15 cellular contexts compared by ENCODE assay signal in the genomic region with DNA sequence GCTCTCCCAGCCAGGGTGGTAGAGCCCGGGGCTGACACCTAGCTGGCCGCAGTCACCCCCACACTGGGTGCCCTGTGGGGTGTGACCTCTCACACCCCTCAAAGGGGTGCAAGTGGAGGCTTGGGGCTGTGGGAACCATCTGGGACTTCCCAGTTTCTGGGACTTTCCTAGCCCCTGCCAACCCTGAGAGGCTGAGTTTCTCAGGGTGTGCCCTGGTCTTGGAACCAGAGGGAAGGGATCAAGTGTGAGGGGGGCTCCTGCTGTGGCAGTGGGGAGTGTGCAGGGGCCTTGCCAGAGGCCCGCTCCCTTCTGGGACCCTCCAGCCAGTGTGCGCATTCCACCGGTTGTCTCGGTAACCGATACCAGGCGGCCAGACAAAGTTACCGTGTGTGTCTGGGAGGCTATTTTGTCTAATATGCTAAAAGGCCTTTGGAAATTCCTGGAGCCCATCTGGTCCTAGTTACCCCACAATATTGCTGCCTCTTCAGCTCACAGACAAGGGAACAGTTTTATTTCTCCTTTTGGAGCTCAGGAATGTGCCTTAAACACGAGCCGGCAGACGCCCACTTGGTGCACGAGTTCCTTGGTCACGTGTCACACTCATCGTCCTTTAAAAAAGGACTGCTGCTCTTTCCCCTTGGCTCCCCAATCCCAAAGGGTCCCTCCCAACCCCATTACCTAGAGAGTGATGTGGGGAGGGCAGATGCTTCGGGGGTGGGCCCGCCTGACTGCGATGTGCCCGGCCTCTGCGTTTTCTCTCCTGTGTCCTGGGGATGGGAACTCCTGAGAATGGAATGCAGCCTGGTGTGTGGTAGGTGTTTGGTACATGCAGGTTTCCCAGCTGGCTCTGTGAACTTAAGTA. TPM values are rescaled to one million over a fixed set of nuclear protein-coding genes. Genes with fewer than 3 reads are reported as not detected.
DNase-seq lines count a peak whose midpoint lies in the region; ATAC-seq, FAIRE-seq and TF ChIP-seq lines count a peak whose summit lies in the region.
"Had no signal": no experiment of that assay in that cellular context is flagged by ENCODE, and none has a peak within 500 bp of the region (broad histone marks: within the 10 kb centered on the region; RNA-seq: fewer than 3 reads in every experiment).

No MANE protein-coding gene starts in this region.

- H3K4me2 ChIP-seq in GM23338 (no peak overlapping the region), keratinocyte (ENCODE audit: control insufficient read depth, extremely low read depth, insufficient read depth, low read depth, low read length) (peak overlapping the region; percentile 57)

- TF ChIP-seq POLR2A in breast epithelium (IDR thresholded peaks at IDR 0.05) (no peak), spleen (IDR thresholded peaks at IDR 0.05) (no peak)

- H3K79me2 ChIP-seq in GM23338 (replicated peaks; ENCODE audit: insufficient read depth), result no peaks in the 10 kb centered on the region
- H3K79me2 ChIP-seq in keratinocyte (ENCODE audit: control insufficient read depth, insufficient read depth, low read length), result no peaks in the 10 kb centered on the region

- H3K4me1 Mint-ChIP-seq in GM23338 (no peaks in the 10 kb centered on the region; the same call in 2 of the 3 replicates), progenitor cell of endocrine pancreas (ENCODE audit: low read depth) (no peaks in the 10 kb centered on the region)

- H3K27me3 ChIP-seq in GM23338 (ENCODE audit: insufficient read depth), result no peaks in the 10 kb centered on the region
- H3K27me3 ChIP-seq in breast epithelium, result no peaks in the 10 kb centered on the region
- no peaks in the 10 kb centered on the region for H3K27me3 ChIP-seq in keratinocyte (ENCODE audit: control insufficient read depth, extremely low read depth, insufficient read depth, low read length)
- no peaks in the 10 kb centered on the region for H3K27me3 ChIP-seq in spleen (replicated peaks in 1 of 7)
- H3K27me3 ChIP-seq: neutrophil had no signal

- H3K27ac Mint-ChIP-seq in GM23338 (no peak overlapping the region; the same call in 1 of the 2 replicates), progenitor cell of endocrine pancreas (no peak overlapping the region)
- H3K27ac Mint-ChIP-seq: activated T-cell treated with anti-CD3 and anti-CD28 coated beads, Interleukin-2, amount 50 U/mL, for 24 hours; stimulated activated effector memory CD8-positive, alpha-beta T cell treated with anti-CD3 and anti-CD28 coated beads, Interleukin-12 subunit alpha, Interleukin-12 subunit beta, amount 100 ng/mL, for 72 hours had no signal

- ATAC-seq in GM23338, result peak; percentile 28; the same call in 2 of the 3 replicates
- ATAC-seq: stimulated activated effector memory CD8-positive, alpha-beta T cell treated with anti-CD3 and anti-CD28 coated beads, Interleukin-12 subunit alpha, Interleukin-12 subunit beta, amount 100 ng/mL, for 72 hours had no signal

- H3K4me3 Mint-ChIP-seq in GM23338, result no peak overlapping the region
- no peak overlapping the region for H3K4me3 Mint-ChIP-seq in progenitor cell of endocrine pancreas (ENCODE audit: low read depth)
- H3K4me3 Mint-ChIP-seq: activated T-cell treated with anti-CD3 and anti-CD28 coated beads, Interleukin-2, amount 50 U/mL, for 24 hours; stimulated activated effector memory CD8-positive, alpha-beta T cell treated with anti-CD3 and anti-CD28 coated beads, Interleukin-12 subunit alpha, Interleukin-12 subunit beta, amount 100 ng/mL, for 72 hours had no signal

- dilution Hi-C loops in keratinocyte (cut with MboI; ENCODE audit: extremely low pct_ligation_motif_present, low sequenced_read_pairs), result loop anchor here (10.0 kb wide), 1 partner anchor 132 kb away; no protein-coding TSS in a partner anchor

- H3K36me3 ChIP-seq in GM23338 (ENCODE audit: insufficient read depth), result no peaks in the 10 kb centered on the region
- no peaks in the 10 kb centered on the region for H3K36me3 ChIP-seq in breast epithelium
- no peaks in the 10 kb centered on the region for H3K36me3 ChIP-seq in keratinocyte (ENCODE audit: control insufficient read depth in 2 of 2, extremely low read depth in 1 of 2, insufficient read depth in 2 of 2, low read length in 2 of 2)
- no peaks in the 10 kb centered on the region for H3K36me3 ChIP-seq in spleen
- H3K36me3 ChIP-seq: neutrophil, WERI-Rb-1 had no signal

- DNase-seq in GM23338 (ENCODE audit: low spot score), result peak; percentile 29
- DNase-seq in breast epithelium (ENCODE audit: low spot score in 2 of 2), result peak in 1 of 2 donors; percentile 62
- no peak for DNase-seq in keratinocyte (ENCODE audit: low read depth, low spot score)
- DNase-seq in spleen, result peak; percentile 54
- no peak for DNase-seq in SHP77 (lab: John Stamatoyannopoulos, UW)
- DNase-seq in progenitor cell of endocrine pancreas (ENCODE audit: low spot score, unreplicated experiment), result no peak
- DNase-seq in NCI-H226, result no peak
- DNase-seq in GF-D8 (lab: John Stamatoyannopoulos, UW), result no peak
- DNase-seq: activated T-cell treated with anti-CD3 and anti-CD28 coated beads, Interleukin-2, amount 50 U/mL, for 24 hours; DMS79; NCI-H510A treated with DMSO at 0.1 percent for 48 hours; WERI-Rb-1 had no signal

- FAIRE-seq in keratinocyte (lab: Jason Lieb, UNC), result peak; percentile 82
- FAIRE-seq: GM18507 had no signal

- H3K4me3 ChIP-seq in GM23338 (no peak overlapping the region), breast epithelium (peak overlapping the region in 1 of 3 donors; percentile 17), keratinocyte (ENCODE audit: control insufficient read depth in 2 of 3, extremely low read depth in 1 of 3, insufficient read depth in 2 of 3, low read depth in 1 of 3, low read length in 3 of 3) (no peak overlapping the region), spleen (no peak overlapping the region)

- 74 to 86% (median 82%) methylated on average over 14 to 20 of the region's 20 CpGs for WGBS in spleen, 5 donors

- H3K9ac ChIP-seq in keratinocyte (ENCODE audit: control insufficient read depth, extremely low read depth, insufficient read depth, low read length), result no peak overlapping the region

- H2AFZ ChIP-seq in GM23338 (no peak overlapping the region), keratinocyte (ENCODE audit: control insufficient read depth, low read length) (peak overlapping the region; percentile 22)

- H4K20me1 ChIP-seq in GM23338 (replicated peaks; ENCODE audit: insufficient read depth) (no peaks in the 10 kb centered on the region), keratinocyte (ENCODE audit: control insufficient read depth, extremely low read depth, insufficient read depth, low read length) (no peaks in the 10 kb centered on the region)

- H3K27ac ChIP-seq in GM23338 (ENCODE audit: low read depth) (no peak overlapping the region), breast epithelium (peak overlapping the region; percentile 78 to 92), keratinocyte (ENCODE audit: control insufficient read depth, insufficient read depth, low read length) (peak overlapping the region; percentile 8), spleen (no peak overlapping the region)
- H3K27ac ChIP-seq: neutrophil, WERI-Rb-1 had no signal

- H3K36me3 Mint-ChIP-seq in GM23338 (ENCODE audit: low read depth) (no peaks in the 10 kb centered on the region), progenitor cell of endocrine pancreas (ENCODE audit: insufficient read depth) (no peaks in the 10 kb centered on the region)
- H3K36me3 Mint-ChIP-seq: stimulated activated effector memory CD8-positive, alpha-beta T cell treated with anti-CD3 and anti-CD28 coated beads, Interleukin-12 subunit alpha, Interleukin-12 subunit beta, amount 100 ng/mL, for 72 hours had no signal

- H3F3A ChIP-seq in GM23338 (replicated peaks; ENCODE audit: low read depth), result no peaks in the 10 kb centered on the region

- H3K4me1 ChIP-seq in GM23338 (ENCODE audit: insufficient read depth) (no peaks in the 10 kb centered on the region), breast epithelium (peaks cover 0 to 5% of the 10 kb centered on the region in 2 donors), keratinocyte (ENCODE audit: control insufficient read depth, extremely low read depth, insufficient read depth, low read length) (peaks cover 22% of the 10 kb centered on the region), spleen (peaks cover 0 to 14% (median 3%) of the 10 kb centered on the region in 6 donors)

- TF ChIP-seq CTCF in GM23338 (conservative IDR thresholded peaks at IDR 0.05; ENCODE audit: low read depth in 2 of 2) (no peak), breast epithelium (IDR thresholded peaks at IDR 0.05) (no peak), keratinocyte (optimal IDR thresholded peaks at IDR 0.05 in 1 of 3, IDR thresholded peaks at IDR 0.05 in 1 of 3, conservative IDR thresholded peaks at IDR 0.05 in 1 of 3; ENCODE audit: extremely low read depth in 1 of 3, insufficient read depth in 2 of 3, low read length in 3 of 3) (no peak), spleen (IDR thresholded peaks at IDR 0.05 in 8 of 11, conservative IDR thresholded peaks at IDR 0.05 in 3 of 11) (no peak), progenitor cell of endocrine pancreas (IDR thresholded peaks at IDR 0.05; ENCODE audit: unreplicated experiment) (no peak)

- H3K27me3 Mint-ChIP-seq in GM23338 (ENCODE audit: insufficient read depth, low read depth, poor library complexity) (peaks cover 10% of the 10 kb centered on the region), progenitor cell of endocrine pancreas (peaks cover 4% of the 10 kb centered on the region)
- H3K27me3 Mint-ChIP-seq: activated T-cell treated with anti-CD3 and anti-CD28 coated beads, Interleukin-2, amount 50 U/mL, for 24 hours had no signal

- no peaks in the 10 kb centered on the region for H3K9me1 ChIP-seq in keratinocyte (ENCODE audit: control insufficient read depth, extremely low read depth, insufficient read depth, low read length)

- H3K9me3 ChIP-seq in breast epithelium, result no peaks in the 10 kb centered on the region
- no peaks in the 10 kb centered on the region for H3K9me3 ChIP-seq in keratinocyte (ENCODE audit: control insufficient read depth, low read depth, low read length)
- no peaks in the 10 kb centered on the region for H3K9me3 ChIP-seq in spleen
- H3K9me3 ChIP-seq: neutrophil had no signal

- H3K9me3 Mint-ChIP-seq in GM23338, result no peaks in the 10 kb centered on the region; the same call in 2 of the 3 replicates
- no peaks in the 10 kb centered on the region for H3K9me3 Mint-ChIP-seq in progenitor cell of endocrine pancreas (ENCODE audit: low read depth)
- H3K9me3 Mint-ChIP-seq: activated T-cell treated with anti-CD3 and anti-CD28 coated beads, Interleukin-2, amount 50 U/mL, for 24 hours; stimulated activated effector memory CD8-positive, alpha-beta T cell treated with anti-CD3 and anti-CD28 coated beads, Interleukin-12 subunit alpha, Interleukin-12 subunit beta, amount 100 ng/mL, for 72 hours had no signal

- no peaks in the 10 kb centered on the region for H3K9me2 ChIP-seq in GM23338 (ENCODE audit: insufficient read depth)

- intact Hi-C loops in breast epithelium (cut with DNase I; ENCODE audit: low total_unique reads), result no loop called here
- intact Hi-C loops in spleen (cut with DNase I; ENCODE audit: low total_unique reads), result no loop called here

RNA-seq across cellular contexts. Expression of gene HDAC11, which starts 33.2 kb away (rescaled TPM):
- total RNA-seq in GM23338 (2014; rRNA removed; shearing (Covaris generic)), result 11.1 and 15.8 TPM in 2 replicates
- 3.5 and 5.4 TPM in 2 replicates for polyA plus RNA-seq in GM23338 (2016; fragmentation: Nextera tagmentation; extraction: Ambion mirVana)
- 10 to 100 TPM; 14.2 to 21.7 (median 14.4) TPM for total RNA-seq in breast epithelium
- polyA plus RNA-seq in keratinocyte, result 9.8 to 16.6 TPM (median 12.6 TPM) in 3 replicates
- polyA plus RNA-seq in keratinocyte (2011; ENCODE audit: low read depth), result 2.7 TPM
- 9.8 and 17.3 TPM in 2 replicates for polyA plus RNA-seq in keratinocyte (2011; cell fraction: cytosol; rRNA removed)
- 12.8 and 15.6 TPM in 2 replicates for polyA plus RNA-seq in keratinocyte (2011; cell fraction: nucleus; rRNA removed)
- 13.6 and 18.2 TPM in 2 replicates for polyA plus RNA-seq in keratinocyte (2012; ENCODE audit: low replicate concordance)
- polyA minus RNA-seq in keratinocyte, result 6.7 to 18.3 TPM (median 9.3 TPM) in 3 replicates
- polyA minus RNA-seq in keratinocyte (2011; cell fraction: cytosol; rRNA and poly(A)+ RNA removed), result 18.4 TPM
- polyA minus RNA-seq in keratinocyte (2011; cell fraction: nucleus; rRNA and poly(A)+ RNA removed), result 6.1 and 8.8 TPM in 2 replicates
- 10 to 100 TPM in 2 of 7 donors, 1 to 10 TPM in 5; 4.2 to 11.2 (median 6.3) TPM for total RNA-seq in spleen
- 1 to 10 TPM; 2.5 to 6.5 (median 3.3) TPM for polyA plus RNA-seq in spleen
- total RNA-seq in progenitor cell of endocrine pancreas, result 14.4 and 14.5 TPM in 2 replicates

RNA-seq across cellular contexts. Expression of gene FBLN2, which starts 35.6 kb away (rescaled TPM):
- 24.9 and 26.8 TPM in 2 replicates for total RNA-seq in GM23338 (2014; rRNA removed; shearing (Covaris generic))
- polyA plus RNA-seq in GM23338 (2016; fragmentation: Nextera tagmentation; extraction: Ambion mirVana) (18.8 and 24.4 TPM in 2 replicates), keratinocyte (0.72 to 3.2 TPM (median 0.87 TPM) in 3 replicates), spleen (10 to 100 TPM in 1 of 3 donors, 1 to 10 TPM in 2; 8.9 to 15.9 (median 9.1) TPM)
- total RNA-seq in breast epithelium (100 to 1,000 TPM in 1 of 3 donors, 10 to 100 TPM in 2; 43.5 to 663 (median 81.3) TPM), spleen (10 to 100 TPM in 4 of 7 donors, 1 to 10 TPM in 3; 6.1 to 28.2 (median 17.4) TPM), progenitor cell of endocrine pancreas (5.8 and 14.1 TPM in 2 replicates)
- polyA plus RNA-seq in keratinocyte (2011; ENCODE audit: low read depth), result 1.1 TPM
- polyA plus RNA-seq in keratinocyte (2011; cell fraction: cytosol; rRNA removed), result 0.15 and 0.61 TPM in 2 replicates
- 1.6 and 2.6 TPM in 2 replicates for polyA plus RNA-seq in keratinocyte (2011; cell fraction: nucleus; rRNA removed)
- polyA plus RNA-seq in keratinocyte (2012; ENCODE audit: low replicate concordance), result 1.2 and 2.6 TPM in 2 replicates
- 1.4 to 3.1 TPM (median 1.8 TPM) in 3 replicates for polyA minus RNA-seq in keratinocyte
- polyA minus RNA-seq in keratinocyte (2011; cell fraction: cytosol; rRNA and poly(A)+ RNA removed), result 1.7 TPM
- 3.2 and 3.7 TPM in 2 replicates for polyA minus RNA-seq in keratinocyte (2011; cell fraction: nucleus; rRNA and poly(A)+ RNA removed)

Comparison
In these comparisons a context has a peak if more than half of its experiments do, and no peak if none do; other contexts are left out.
1. DNase-seq: peak in GM23338 (single experiment) and spleen (single experiment); none in keratinocyte (single experiment), SHP77 (0 of 2), progenitor cell of endocrine pancreas (single experiment), NCI-H226 (single experiment) and GF-D8 (single experiment).
2. H3K27ac ChIP-seq: peak in breast epithelium (2 of 2) and keratinocyte (single experiment); none in GM23338 (single experiment) and spleen (0 of 8).